In genomic region chr17:58794508-58794907, GRCh38 we compare ENCODE assay signal across 4 cellular contexts. TPM values are rescaled to one million over a fixed set of nuclear protein-coding genes. Genes with fewer than 3 reads are reported as not detected.
"Had no signal": no experiment of that assay in that cellular context is flagged by ENCODE, and none has a peak within 500 bp of the region (broad histone marks: within the 10 kb centered on the region; RNA-seq: fewer than 3 reads in every experiment).

No MANE protein-coding gene starts in this region.

RNA-seq across cellular contexts. Expression of gene PPM1E, which starts 38.9 kb away (rescaled TPM):
- total RNA-seq: activated CD4-positive, alpha-beta T cell treated with anti-CD3 and anti-CD28 coated beads for 36 hours; activated CD4-positive, alpha-beta T cell treated with anti-CD3 and anti-CD28 coated beads, Interleukin-2, amount 10 ng/mL, durations not matched to agents 7 days and 5 days; activated CD8-positive, alpha-beta T cell treated with anti-CD3 and anti-CD28 coated beads, Interleukin-2, amount 10 ng/mL, durations not matched to agents 7 days and 5 days; T-helper 17 cell had no signal
